7 cellular contexts compared by ENCODE assay signal in the genomic region with DNA sequence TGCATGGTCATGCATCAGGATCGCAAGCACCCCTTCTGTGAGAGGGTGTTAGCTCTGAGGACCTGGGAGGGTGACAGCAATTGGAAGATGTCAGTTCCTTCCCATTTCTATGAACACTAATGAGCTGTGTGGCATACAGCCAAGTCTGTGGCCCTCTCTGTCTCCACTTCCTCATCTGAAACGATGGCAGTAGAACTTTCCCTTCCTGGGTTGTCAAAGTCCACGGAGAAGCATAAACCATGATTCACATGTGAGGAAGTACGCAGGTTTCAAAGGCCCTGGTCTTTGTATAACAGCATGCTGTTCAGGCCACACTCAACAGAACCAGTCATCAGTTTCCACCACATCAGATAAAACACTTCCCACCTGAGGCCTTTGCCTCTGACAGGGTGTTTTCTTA.
A peak's percentile ranks its signal among the peaks of the same experiment; 100 is the strongest.
DNase-seq lines count a peak whose midpoint lies in the region; ATAC-seq, FAIRE-seq and TF ChIP-seq lines count a peak whose summit lies in the region.

No MANE protein-coding gene starts in this region.

- peaks cover 10% of the 10 kb centered on the region for H3K9me3 Mint-ChIP-seq in activated B cell treated with CpG ODN at 0.5 μM for 24 hours

- no peak overlapping the region for H3K4me3 Mint-ChIP-seq in activated B cell treated with CpG ODN at 0.5 μM for 24 hours

- peaks cover 15% of the 10 kb centered on the region for H3K4me1 Mint-ChIP-seq in activated B cell treated with CpG ODN at 0.5 μM for 24 hours

- DNase-seq in activated B cell treated with CpG ODN at 0.5 μM for 24 hours, result no peak
- DNase-seq in putamen (ENCODE audit: low spot score), result peak; percentile 50
- DNase-seq in NCI-H1105 treated with DMSO at 0.1 percent for 48 hours (lab: John Stamatoyannopoulos, UW), result no peak
- no peak for DNase-seq in HTR-8/SVneo (ENCODE audit: insufficient read length, low spot score)
- no peak for DNase-seq in GM03348 (ENCODE audit: low spot score)

- peaks cover 10% of the 10 kb centered on the region for H3K27me3 Mint-ChIP-seq in activated B cell treated with CpG ODN at 0.5 μM for 24 hours

- intact Hi-C loops in activated B cell treated with CpG ODN at 0.5 μM for 24 hours (cut with micrococcal nuclease), result no loop called here

- no peak overlapping the region for H3K27ac Mint-ChIP-seq in activated B cell treated with CpG ODN at 0.5 μM for 24 hours

- peak; percentile 85 for ATAC-seq in GM18868 (IDR thresholded peaks at IDR 0.05; ENCODE audit: unreplicated experiment)
- peak; percentile 68 for ATAC-seq in HG03060 (IDR thresholded peaks at IDR 0.05; ENCODE audit: low read depth, unreplicated experiment)
- ATAC-seq in activated B cell treated with CpG ODN at 0.5 μM for 24 hours (ENCODE audit: low read depth), result peak; percentile 31

- POLR2A ChIA-PET in activated B cell treated with CpG ODN at 0.5 μM for 24 hours (lab: Charles Lee), result no interaction called here

- no peak for TF ChIP-seq CTCF in activated B cell treated with CpG ODN at 0.5 μM for 24 hours (IDR thresholded peaks at IDR 0.05)

- no peaks in the 10 kb centered on the region for H3K36me3 Mint-ChIP-seq in activated B cell treated with CpG ODN at 0.5 μM for 24 hours (ENCODE audit: low read depth)

- CTCF ChIA-PET in activated B cell treated with CpG ODN at 0.5 μM for 24 hours (lab: Charles Lee), result no interaction called here

- FAIRE-seq in HTR-8/SVneo (lab: Jason Lieb, UNC), result no peak

Comparison
In these comparisons a context has a peak if more than half of its experiments do, and no peak if none do; other contexts are left out.
1. ATAC-seq: peak in every context shown above with its lines; median percentile 85 in GM18868; 68 in HG03060; 31 in activated B cell treated with CpG ODN at 0.5 μM for 24 hours.